20 cellular contexts compared by ENCODE assay signal in the genomic region with DNA sequence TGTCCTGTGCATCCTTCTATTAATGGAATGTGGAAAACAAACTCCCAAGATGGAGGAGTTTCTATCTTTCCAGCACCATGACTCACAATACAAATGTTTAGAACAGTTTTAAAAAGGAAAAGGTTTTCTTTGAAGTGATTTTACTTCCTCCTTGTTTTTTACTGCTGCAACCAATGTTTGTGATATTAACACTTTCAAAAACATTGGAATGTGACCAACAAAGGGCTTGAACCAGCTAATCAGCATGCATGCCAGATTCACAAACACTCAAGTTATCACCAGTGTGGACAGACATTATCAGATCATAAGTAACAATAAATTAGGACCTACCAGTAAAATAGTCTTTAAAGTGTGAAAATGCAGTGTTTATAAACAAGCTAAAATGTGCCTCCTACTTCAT. TPM values are rescaled to one million over a fixed set of nuclear protein-coding genes. Genes with fewer than 3 reads are reported as not detected.
A peak's percentile ranks its signal among the peaks of the same experiment; 100 is the strongest.
DNase-seq lines count a peak whose midpoint lies in the region; TF ChIP-seq lines count a peak whose summit lies in the region.
"Had no signal": no experiment of that assay in that cellular context is flagged by ENCODE, and none has a peak within 500 bp of the region (broad histone marks: within the 10 kb centered on the region; RNA-seq: fewer than 3 reads in every experiment).

No MANE protein-coding gene starts in this region.

- no TSS peak for BruUV-seq in Caco-2 (replicated peaks; lab: Mats Ljungman, UMichigan)

- peaks cover 14% of the 10 kb centered on the region for H3K36me3 Mint-ChIP-seq in Caco-2 (ENCODE audit: insufficient read depth, unreplicated experiment)

- POLR2A ChIA-PET in Caco-2 (lab: Charles Lee) = no interaction called here
- POLR2A ChIA-PET in HEK293 (lab: Yijun Ruan, JAX) = no interaction called here

- H3K27ac ChIP-seq in HEK293 (ENCODE audit: extremely low read depth, low read depth, low read length) = no peak overlapping the region
- no peak overlapping the region for H3K27ac ChIP-seq in mesendoderm (ENCODE audit: low read depth, low read length)

- no peaks in the 10 kb centered on the region for H3K27me3 ChIP-seq in Caco-2 (replicated peaks; ENCODE audit: control insufficient read depth, insufficient read depth, low read length)
- no peaks in the 10 kb centered on the region for H3K27me3 ChIP-seq in mesendoderm (ENCODE audit: insufficient read depth, low read length, poor library complexity)
- no peaks in the 10 kb centered on the region for H3K27me3 ChIP-seq in H7 (ENCODE audit: control insufficient read depth, insufficient read depth, low read length)

- no peak overlapping the region for H2BK5ac ChIP-seq in mesendoderm (ENCODE audit: low read length)

- peaks cover 56% of the 10 kb centered on the region for H3K4me1 Mint-ChIP-seq in Caco-2 (ENCODE audit: low read depth, unreplicated experiment)

- DNase-seq in Caco-2 = no peak
- peak; percentile 34 for DNase-seq in SW480 (ENCODE audit: low spot score)
- peak; percentile 26 for DNase-seq in mesendoderm
- no peak for DNase-seq in HuH-7.5 (ENCODE audit: low spot score)
- DNase-seq in H7 = no peak
- no peak for DNase-seq in stimulated activated CD4-positive, alpha-beta T cell treated with anti-CD3 and anti-CD28 coated beads, Interleukin-4, amount 100 ng/mL, for 1 hour
- DNase-seq in GOT3 (lab: John Stamatoyannopoulos, UW) = no peak
- DNase-seq: ACHN, AML-193, COR-L47, DMS153, MM.1S, NCI-H1105 treated with DMSO at 0.1 percent for 48 hours, NCI-H1694 treated with DMSO at 0.1 percent for 48 hours, NCI-H2107, NCI-H345, RPMI8226, SIG-M5 had no signal

- H2BK15ac ChIP-seq in mesendoderm (replicated peaks; ENCODE audit: low read depth) = no peak overlapping the region

- H3K23ac ChIP-seq in mesendoderm (ENCODE audit: low read length) = no peak overlapping the region

- no peak overlapping the region for H4K5ac ChIP-seq in mesendoderm (ENCODE audit: low read length)

- peak overlapping the region; percentile 65 for H3K27ac Mint-ChIP-seq in Caco-2 (ENCODE audit: unreplicated experiment)

- no peak overlapping the region for H3K4ac ChIP-seq in mesendoderm (ENCODE audit: low read depth, low read length)

- H3K9me3 ChIP-seq in Caco-2 (no peaks in the 10 kb centered on the region), HEK293 (ENCODE audit: control insufficient read depth, insufficient read depth, low read depth, low read length) (no peaks in the 10 kb centered on the region)
- H3K9me3 ChIP-seq: HAP-1 had no signal

- H3K79me2 ChIP-seq in mesendoderm (ENCODE audit: control insufficient read depth, insufficient read depth, low read length) = no peaks in the 10 kb centered on the region

- H3K27me3 Mint-ChIP-seq in Caco-2 (ENCODE audit: insufficient read depth, unreplicated experiment) = no peaks in the 10 kb centered on the region

- no peak overlapping the region for H3K9ac ChIP-seq in mesendoderm (ENCODE audit: low read length)

- peaks cover 64% of the 10 kb centered on the region for H3K4me1 ChIP-seq in Caco-2
- H3K4me1 ChIP-seq in HEK293 (ENCODE audit: control insufficient read depth, insufficient read depth, low read length) = peaks cover 6% of the 10 kb centered on the region
- H3K4me1 ChIP-seq in mesendoderm (ENCODE audit: control insufficient read depth, low read depth, low read length) = peaks cover 3% of the 10 kb centered on the region
- H3K4me1 ChIP-seq: HAP-1 had no signal

- TF ChIP-seq CTCF in Caco-2 (IDR thresholded peaks at IDR 0.05; ENCODE audit: insufficient read depth in 1 of 2, low read depth in 1 of 2, low read length in 1 of 2, severe bottlenecking in 1 of 2, unreplicated experiment in 1 of 2) (no peak), HEK293 (tag by site-specific recombination; IDR thresholded peaks at IDR 0.05) (no peak)

- H3K4me3 ChIP-seq in Caco-2 (ENCODE audit: low read depth, low read length) = no peak overlapping the region
- no peak overlapping the region for H3K4me3 ChIP-seq in HEK293 (ENCODE audit: low read depth, low read length)
- no peak overlapping the region for H3K4me3 ChIP-seq in mesendoderm (ENCODE audit: low read length)
- H3K4me3 ChIP-seq in H7 (ENCODE audit: insufficient read depth, low read depth, low read length) = no peak overlapping the region
- H3K4me3 ChIP-seq: HAP-1 had no signal

- no peak overlapping the region for H2AK5ac ChIP-seq in mesendoderm (ENCODE audit: low read length)

- no peaks in the 10 kb centered on the region for H3K79me1 ChIP-seq in mesendoderm (ENCODE audit: low read length)

- no peak overlapping the region for H3K56ac ChIP-seq in mesendoderm (ENCODE audit: low read length)

- H3K4me2 ChIP-seq in mesendoderm (ENCODE audit: low read length) = no peak overlapping the region

- H4K8ac ChIP-seq in mesendoderm (ENCODE audit: low read depth, low read length) = no peak overlapping the region

- no peaks in the 10 kb centered on the region for H3K36me3 ChIP-seq in Caco-2 (ENCODE audit: control insufficient read depth, insufficient read depth, low read length)
- peaks cover 0 to 8% of the 10 kb centered on the region in 2 experiments; a peak in 2 of 3 replicates for H3K36me3 ChIP-seq in HEK293 (ENCODE audit: control insufficient read depth in 2 of 2, insufficient read depth in 1 of 2, low read length in 2 of 2)
- H3K36me3 ChIP-seq in mesendoderm (ENCODE audit: control insufficient read depth, insufficient read depth, low read length) = no peaks in the 10 kb centered on the region
- no peaks in the 10 kb centered on the region for H3K36me3 ChIP-seq in H7 (replicated peaks; ENCODE audit: control insufficient read depth, insufficient read depth, low read length)
- H3K36me3 ChIP-seq: HAP-1 had no signal

- H3K18ac ChIP-seq in mesendoderm (ENCODE audit: low read length) = no peak overlapping the region

- no peak overlapping the region for H2BK120ac ChIP-seq in mesendoderm (ENCODE audit: low read depth, low read length)

- intact Hi-C loops in Caco-2 (cut with micrococcal nuclease; ENCODE audit: unreplicated experiment) = loop anchor here (5.0 to 10.0 kb wide), 2 partner anchors 46 to 488 kb away; no protein-coding TSS in a partner anchor

- CTCF ChIA-PET in Caco-2 (lab: Charles Lee) = interaction anchor here (1.2 to 3.8 kb wide), 2 partner anchors 74 to 160 kb away, joined by 4 to 29 read pairs; no protein-coding TSS in a partner anchor
- CTCF ChIA-PET in HEK293 (lab: Yijun Ruan, JAX) = interaction anchor here (0.6 to 1.4 kb wide), 6 partner anchors 10 to 433 kb away, joined by 3 to 8 read pairs (median 3); no protein-coding TSS in a partner anchor

- no peaks in the 10 kb centered on the region for H3K9me3 Mint-ChIP-seq in Caco-2 (ENCODE audit: unreplicated experiment)

- H3K4me3 Mint-ChIP-seq in Caco-2 (ENCODE audit: unreplicated experiment) = peak overlapping the region; percentile 18

TF ChIP-seq in HEK293, 187 proteins besides CTCF, POLR2A, EP300 and RAD21 (continues in another document):
- TF ChIP-seq ZNF513 (tag by site-specific recombination; IDR thresholded peaks at IDR 0.05) (no peak), ZXDB (tag by site-specific recombination; IDR thresholded peaks at IDR 0.05) (0 out of 2 replicates have a peak, but pooled peaks have one; percentile 15), ZNF639 (tag by site-specific recombination; IDR thresholded peaks at IDR 0.05) (no peak), ZNF555 (tag by site-specific recombination; conservative IDR thresholded peaks at IDR 0.05) (no peak), TCF7L2 (IDR thresholded peaks at IDR 0.05; ENCODE audit: borderline replicate concordance, low read depth, low read length) (0 out of 2 replicates have a peak, but pooled peaks have one; percentile 24), ZNF169 (tag by site-specific recombination; IDR thresholded peaks at IDR 0.05) (no peak), ZNF768 (tag by site-specific recombination; IDR thresholded peaks at IDR 0.05) (no peak), ZNF521 (tag by site-specific recombination; IDR thresholded peaks at IDR 0.05) (no peak), GFI1B (tag by site-specific recombination; IDR thresholded peaks at IDR 0.05) (0 out of 2 replicates have a peak, but pooled peaks have one; percentile 30), BCL11A (tag by site-specific recombination; IDR thresholded peaks at IDR 0.05; ENCODE audit: low read depth) (no peak), GLI2 (tag by site-specific recombination; IDR thresholded peaks at IDR 0.05; ENCODE audit: borderline replicate concordance, low read depth) (no peak), ZNF837 (tag by site-specific recombination; IDR thresholded peaks at IDR 0.05) (no peak), ZNF596 (tag by site-specific recombination; IDR thresholded peaks at IDR 0.05) (no peak), YY2 (tag by site-specific recombination; IDR thresholded peaks at IDR 0.05) (no peak), ZFP41 (tag by site-specific recombination; IDR thresholded peaks at IDR 0.05; ENCODE audit: borderline replicate concordance) (no peak), ZFP3 (tag by site-specific recombination; IDR thresholded peaks at IDR 0.05; ENCODE audit: low read depth) (no peak), ZNF707 (tag by site-specific recombination; IDR thresholded peaks at IDR 0.05) (no peak), RBAK (tag by site-specific recombination; IDR thresholded peaks at IDR 0.05) (no peak)

RNA-seq across cellular contexts. Expression of gene CPVL, which starts 30.0 kb away (rescaled TPM):
- total RNA-seq in Caco-2 (2022) = 108 and 109 TPM in 2 replicates
- 45.4 TPM for polyA plus RNA-seq in mesendoderm (2013, experiment 1 of 2)
- polyA plus RNA-seq in mesendoderm (2013, experiment 2 of 2) = 45.8 TPM
- total RNA-seq in H7 (2014; rRNA removed; shearing (Covaris generic)) = 32.9 and 46.1 TPM in 2 replicates

Comparison
In these comparisons a context has a peak if more than half of its experiments do, and no peak if none do; other contexts are left out.
1. DNase-seq: peak in SW480 (single experiment) and mesendoderm (single experiment); none in Caco-2 (0 of 2), HuH-7.5 (single experiment), H7 (single experiment), stimulated activated CD4-positive, alpha-beta T cell treated with anti-CD3 and anti-CD28 coated beads, Interleukin-4, amount 100 ng/mL, for 1 hour (single experiment) and GOT3 (single experiment).